ENCODE assay signal across 8 cellular contexts in the genomic region with DNA sequence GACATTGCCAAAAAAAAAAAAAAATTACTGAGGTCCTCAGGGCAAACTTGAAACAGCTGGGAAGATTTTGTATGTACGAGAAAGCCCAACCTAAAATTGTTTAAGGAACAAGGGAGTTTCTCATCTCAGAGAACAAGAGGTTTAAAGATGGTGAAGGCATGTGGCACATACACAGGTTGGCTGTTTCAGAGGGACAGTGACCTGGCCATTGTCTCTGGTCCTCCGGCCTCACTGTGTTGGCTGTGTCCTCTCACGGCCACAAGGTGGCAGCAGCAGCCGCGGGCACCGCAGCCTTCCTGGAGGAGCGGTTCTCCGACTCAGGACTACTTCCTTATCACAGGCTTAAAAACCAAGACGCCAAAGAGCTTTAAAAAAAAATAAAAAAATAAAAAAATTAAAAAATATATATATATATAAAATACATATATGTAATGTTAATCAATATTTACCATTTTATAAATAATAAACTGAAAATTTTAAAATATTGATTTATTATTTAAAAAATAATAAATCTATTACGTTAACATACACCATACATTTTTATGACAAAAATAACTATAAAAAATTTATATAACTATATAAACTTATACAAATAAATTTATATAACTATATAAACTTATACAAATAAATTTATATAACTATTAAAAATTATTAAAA. TPM values are rescaled to one million over a fixed set of nuclear protein-coding genes. Genes with fewer than 3 reads are reported as not detected.
DNase-seq lines count a peak whose midpoint lies in the region; ATAC-seq lines count a peak whose summit lies in the region.

No MANE protein-coding gene starts in this region.

- H3K4me3 Mint-ChIP-seq in effector memory CD8-positive, alpha-beta T cell, result no peak overlapping the region

- H2BK15ac ChIP-seq in mesenchymal stem cell (ENCODE audit: low read depth, poor library complexity, severe bottlenecking), result no peak overlapping the region

- H3K18ac ChIP-seq in mesenchymal stem cell (ENCODE audit: low read depth in 1 of 2, low read length in 2 of 2), result peak overlapping the region in 1 of 2 experiments; percentile 62

- H2BK5ac ChIP-seq in mesenchymal stem cell (ENCODE audit: low read depth, low read length, poor library complexity, severe bottlenecking), result no peak overlapping the region

- H3K79me1 ChIP-seq in mesenchymal stem cell (replicated peaks; ENCODE audit: low read length, poor library complexity, severe bottlenecking), result no peaks in the 10 kb centered on the region

- H3K14ac ChIP-seq in mesenchymal stem cell (ENCODE audit: low read length in 2 of 2), result no peak overlapping the region

- no peak overlapping the region for H3K23ac ChIP-seq in mesenchymal stem cell (ENCODE audit: low read length in 2 of 2)

- no peaks in the 10 kb centered on the region for H3K27me3 Mint-ChIP-seq in effector memory CD8-positive, alpha-beta T cell

- no peak overlapping the region for H3K4ac ChIP-seq in mesenchymal stem cell (ENCODE audit: low read depth in 1 of 2, low read length in 2 of 2)

- H2BK12ac ChIP-seq in mesenchymal stem cell (ENCODE audit: low read length in 2 of 2), result no peak overlapping the region

- H3K4me3 ChIP-seq in mesenchymal stem cell (ENCODE audit: insufficient read depth in 1 of 2, low read depth in 1 of 2, low read length in 2 of 2), result no peak overlapping the region

- no peaks in the 10 kb centered on the region for H3K9me3 Mint-ChIP-seq in effector memory CD8-positive, alpha-beta T cell

- DNase-seq in AML-193 (lab: John Stamatoyannopoulos, UW) (peak; percentile 76 to 79), NOMO-1 (lab: John Stamatoyannopoulos, UW; ENCODE audit: unreplicated experiment in 2 of 2) (peak; percentile 48 to 54), mesenchymal stem cell (peak; percentile 78)
- peak; percentile 86 for DNase-seq in activated CD8-positive, alpha-beta memory T cell treated with anti-CD3 and anti-CD28 coated beads for 24 hours
- DNase-seq in effector memory CD8-positive, alpha-beta T cell, result peak; percentile 66 to 70 (median 68)
- peak; percentile 51 for DNase-seq in stimulated activated CD8-positive, alpha-beta memory T cell treated with anti-CD3 and anti-CD28 coated beads, Interleukin-2, amount 100 ng/mL, for 1 hour (ENCODE audit: low read depth in 2 of 2)

- H3K36me3 ChIP-seq in mesenchymal stem cell (ENCODE audit: control insufficient read depth in 1 of 2, insufficient read depth in 2 of 2, low read depth in 1 of 2, low read length in 2 of 2), result no peaks in the 10 kb centered on the region

- ATAC-seq in GM18909 (IDR thresholded peaks at IDR 0.05; ENCODE audit: poor library complexity, unreplicated experiment), result peak; percentile 69
- peak; percentile 75 for ATAC-seq in HG03521 (IDR thresholded peaks at IDR 0.05; ENCODE audit: unreplicated experiment)
- ATAC-seq in effector memory CD8-positive, alpha-beta T cell (replicated peaks), result peak; percentile 98

- no peak overlapping the region for H4K8ac ChIP-seq in mesenchymal stem cell (ENCODE audit: low read length)

- no peaks in the 10 kb centered on the region for H3K4me1 Mint-ChIP-seq in effector memory CD8-positive, alpha-beta T cell (ENCODE audit: low read depth in 2 of 2)

- H3K4me2 ChIP-seq in mesenchymal stem cell (ENCODE audit: low read length, poor library complexity, severe bottlenecking), result no peak overlapping the region

- H2AFZ ChIP-seq in mesenchymal stem cell (ENCODE audit: low read depth, low read length), result no peak overlapping the region

- no peaks in the 10 kb centered on the region for H3K9me3 ChIP-seq in mesenchymal stem cell (ENCODE audit: control insufficient read depth, low read length)

- H2BK120ac ChIP-seq in mesenchymal stem cell (ENCODE audit: low read depth, low read length), result no peak overlapping the region

- H3K4me1 ChIP-seq in mesenchymal stem cell (ENCODE audit: control insufficient read depth, insufficient read depth, low read depth, low read length), result peaks cover 1% of the 10 kb centered on the region

- H3K9ac ChIP-seq in mesenchymal stem cell (ENCODE audit: low read length), result peak overlapping the region; percentile 76

- H3K27ac ChIP-seq in mesenchymal stem cell (ENCODE audit: low read length, poor library complexity, severe bottlenecking), result no peak overlapping the region

- H2AK5ac ChIP-seq in mesenchymal stem cell (ENCODE audit: low read length, severe bottlenecking), result no peak overlapping the region

- 3% methylated on average over 6 of the region's 10 CpGs for WGBS in mesenchymal stem cell

- H3K36me3 Mint-ChIP-seq in effector memory CD8-positive, alpha-beta T cell (ENCODE audit: insufficient read depth), result peaks cover 2% of the 10 kb centered on the region

- no peak overlapping the region for H3K27ac Mint-ChIP-seq in effector memory CD8-positive, alpha-beta T cell

- H3K27me3 ChIP-seq in mesenchymal stem cell (ENCODE audit: control insufficient read depth in 1 of 2, insufficient read depth in 1 of 2, low read length in 2 of 2), result no peaks in the 10 kb centered on the region

- no peak overlapping the region for H4K91ac ChIP-seq in mesenchymal stem cell (ENCODE audit: low read length)

RNA-seq across cellular contexts. Expression of gene GTF2H5, which starts 52.8 kb away (rescaled TPM):
- 38.6 TPM for polyA plus RNA-seq in mesenchymal stem cell (2013, experiment 1 of 2)
- 42.0 TPM for polyA plus RNA-seq in mesenchymal stem cell (2013, experiment 2 of 2)

RNA-seq across cellular contexts. Expression of gene SERAC1, which starts 52.9 kb away (rescaled TPM):
- polyA plus RNA-seq in mesenchymal stem cell (2013, experiment 1 of 2), result 3.5 TPM
- 3.6 TPM for polyA plus RNA-seq in mesenchymal stem cell (2013, experiment 2 of 2)
